8 cellular contexts compared by ENCODE assay signal in genomic region chr15:66497502-66498455, GRCh38. TPM values are rescaled to one million over a fixed set of nuclear protein-coding genes. Genes with fewer than 3 reads are reported as not detected.
A peak's percentile ranks its signal among the peaks of the same experiment; 100 is the strongest.
DNase-seq lines count a peak whose midpoint lies in the region; ATAC-seq and TF ChIP-seq lines count a peak whose summit lies in the region.

TSS of gene SNAPC5 (minus strand) at chr15:66497762. CDS start at chr15:66497731, 31 bp downstream.

- peaks cover 37% of the 10 kb centered on the region for H3K36me3 ChIP-seq in IMR-90 (ENCODE audit: control insufficient read depth, insufficient read depth, low read length)

- no TSS peak for BruUV-seq in IMR-90 (replicated peaks; lab: Mats Ljungman, UMichigan)

- H3K27ac ChIP-seq in IMR-90 (ENCODE audit: insufficient read depth, low read length) (peak within 1 kb of the TSS; percentile 78), epithelial cell of prostate (peak within 1 kb of the TSS; percentile 96)

- H4K5ac ChIP-seq in IMR-90 (ENCODE audit: low read depth, low read length): peak within 1 kb of the TSS; percentile 38

- peak within 1 kb of the TSS; percentile 69; the same call in 1 of the 2 replicates for H3K23ac ChIP-seq in IMR-90 (ENCODE audit: low read depth, low read length)

- H2BK20ac ChIP-seq in IMR-90 (ENCODE audit: low read depth, low read length): no peak within 1 kb of the TSS

- TF ChIP-seq RAD21 in IMR-90 (IDR thresholded peaks at IDR 0.05; ENCODE audit: low read length): peak; percentile 57

- peak within 1 kb of the TSS; percentile 78 for H3K4me3 ChIP-seq in IMR-90 (ENCODE audit: insufficient read depth, low read depth, low read length)

- H2BK5ac ChIP-seq in IMR-90 (ENCODE audit: low read depth, low read length, poor library complexity, severe bottlenecking): peak within 1 kb of the TSS; percentile 39

- H3K79me1 ChIP-seq in IMR-90 (ENCODE audit: low read depth in 1 of 2, low read length in 2 of 2): peaks cover 15 to 31% of the 10 kb centered on the region in 2 experiments

- ATAC-seq in GM21526 (IDR thresholded peaks at IDR 0.05; ENCODE audit: low FRiP score, unreplicated experiment) (peak; percentile 73), IMR-90 (ENCODE audit: low read depth) (peak; percentile 93)

- H3K4me2 ChIP-seq in IMR-90 (ENCODE audit: low read depth, low read length): peak within 1 kb of the TSS; percentile 81

- H2BK15ac ChIP-seq in IMR-90 (ENCODE audit: low read depth, low read length): no peak within 1 kb of the TSS

- dilution Hi-C loops in IMR-90 (cut with HindIII; ENCODE audit: low sequenced_read_pairs, unreplicated experiment): no loop called here

- peak within 1 kb of the TSS; percentile 83 for H3K9ac ChIP-seq in IMR-90 (ENCODE audit: low read depth, low read length)

- H3K18ac ChIP-seq in IMR-90 (ENCODE audit: low read depth, low read length): no peak within 1 kb of the TSS

- in situ Hi-C loops in IMR-90 (cut with MboI; ENCODE audit: low sequenced_read_pairs): loop anchor here (25.0 kb wide), 1 partner anchor 585 kb away; no protein-coding TSS in a partner anchor

- H3K14ac ChIP-seq in IMR-90 (replicated peaks; ENCODE audit: low read depth, low read length): peak within 1 kb of the TSS; percentile 85

- H2AFZ ChIP-seq in IMR-90 (replicated peaks; ENCODE audit: low read length, poor library complexity): peak within 1 kb of the TSS; percentile 93

- WGBS in IMR-90 (ENCODE audit: extremely low coverage in 2 of 2, insufficient read length in 1 of 2), 2 experiments: 14% methylated on average over 23 of the region's 43 CpGs; no CpG with 5 or more reads in 1 of the 2 experiments

- H4K20me1 ChIP-seq in IMR-90 (ENCODE audit: insufficient read depth, low read length): peaks cover 42% of the 10 kb centered on the region

- H2AK5ac ChIP-seq in IMR-90 (ENCODE audit: low read depth, low read length): peak within 1 kb of the TSS; percentile 77

- H3K56ac ChIP-seq in IMR-90 (ENCODE audit: extremely low read depth, insufficient read depth, low read length): peak within 1 kb of the TSS; percentile 83

- peak within 1 kb of the TSS; percentile 83 to 99 for H4K8ac ChIP-seq in IMR-90 (ENCODE audit: low read depth in 2 of 2, low read length in 2 of 2)

- no peaks in the 10 kb centered on the region for H3K27me3 ChIP-seq in IMR-90 (ENCODE audit: control insufficient read depth, insufficient read depth, low read length)

- H4K91ac ChIP-seq in IMR-90 (ENCODE audit: insufficient read depth, low read depth, low read length): peak within 1 kb of the TSS; percentile 63

- peak within 1 kb of the TSS; percentile 78 for H3K4ac ChIP-seq in IMR-90 (ENCODE audit: low read depth, low read length)

- no peaks in the 10 kb centered on the region for H3K4me1 ChIP-seq in IMR-90 (ENCODE audit: control insufficient read depth, insufficient read depth, low read length)

- no peaks in the 10 kb centered on the region for H3K9me3 ChIP-seq in IMR-90 (ENCODE audit: control insufficient read depth, insufficient read depth, low read length)

- H3K9me1 ChIP-seq in IMR-90 (ENCODE audit: insufficient read depth, low read length): no peaks in the 10 kb centered on the region

- H2AK9ac ChIP-seq in IMR-90 (replicated peaks; ENCODE audit: low read depth, low read length, poor library complexity): peak within 1 kb of the TSS; percentile 98

- no peak within 1 kb of the TSS for H2BK120ac ChIP-seq in IMR-90 (ENCODE audit: low read depth, low read length)

- TF ChIP-seq POLR2A in IMR-90 (IDR thresholded peaks at IDR 0.05; ENCODE audit: low read depth, low read length): peak; percentile 71

- CTCF ChIA-PET in IMR-90 (lab: Yijun Ruan, JAX): interaction anchor here (0.6 to 2.5 kb wide), 8 partner anchors 12 to 119 kb away, joined by 3 to 10 read pairs (median 3); partner anchors contain the start of gene MAP2K1

- intact Hi-C loops in IMR-90 (cut with micrococcal nuclease): loop anchor here (1.0 to 5.0 kb wide), 3 partner anchors 111 to 245 kb away; partner anchors contain the start of genes MAP2K1, MEGF11 and TIPIN

- POLR2A ChIA-PET in IMR-90 (lab: Charles Lee; ENCODE audit: unreplicated experiment): no interaction called here

- DNase-seq in DMS114 treated with DMSO at 0.1 percent for 48 hours (lab: John Stamatoyannopoulos, UW; ENCODE audit: unreplicated experiment) (peak; percentile 94), IMR-90 (peak; percentile 91), OCI-M2 (lab: John Stamatoyannopoulos, UW; ENCODE audit: unreplicated experiment) (peak; percentile 75), activated T-cell treated with anti-CD3 and anti-CD28 coated beads for 4 hours (peak; percentile 97), epithelial cell of prostate (ENCODE audit: low read depth, low spot score) (peak; percentile 71), mucosa of gallbladder (ENCODE audit: low spot score) (peak; percentile 96)
- peak; percentile 99 for DNase-seq in stimulated activated CD8-positive, alpha-beta memory T cell treated with anti-CD3 and anti-CD28 coated beads, Interleukin-4, amount 100 ng/mL, for 48 hours

- TF ChIP-seq CTCF in IMR-90 (conservative IDR thresholded peaks at IDR 0.05; ENCODE audit: low read depth, low read length): peak; percentile 90

TF ChIP-seq in IMR-90, 13 proteins besides CTCF, POLR2A, EP300 and RAD21:
- no peak for TF ChIP-seq RCOR1 (IDR thresholded peaks at IDR 0.05; ENCODE audit: insufficient replicate concordance, low read length)
- peak; percentile 72; the same call in 1 of the 2 replicates for TF ChIP-seq CEBPB (IDR thresholded peaks at IDR 0.05; ENCODE audit: low read depth, low read length)
- TF ChIP-seq CHD1 (IDR thresholded peaks at IDR 0.05; ENCODE audit: low read depth, low read length): no peak
- peak; percentile 99 for TF ChIP-seq MXI1 (IDR thresholded peaks at IDR 0.05; ENCODE audit: borderline replicate concordance, low read depth, low read length)
- TF ChIP-seq MAZ (IDR thresholded peaks at IDR 0.05; ENCODE audit: borderline replicate concordance, low read depth, low read length): peak; percentile 87
- TF ChIP-seq USF2 (IDR thresholded peaks at IDR 0.05; ENCODE audit: low read depth, low read length): no peak; the same call in 1 of the 2 replicates
- no peak for TF ChIP-seq FOS (IDR thresholded peaks at IDR 0.05; ENCODE audit: low read depth, low read length)
- 0 out of 2 replicates have a peak, but pooled peaks have one; percentile 14 for TF ChIP-seq RFX5 (IDR thresholded peaks at IDR 0.05; ENCODE audit: low read depth, low read length)
- TF ChIP-seq NFE2L2 (IDR thresholded peaks at IDR 0.05; ENCODE audit: low read depth, low read length): no peak
- TF ChIP-seq BHLHE40 (IDR thresholded peaks at IDR 0.05; ENCODE audit: low read depth, low read length): no peak
- TF ChIP-seq MAFK (IDR thresholded peaks at IDR 0.05; ENCODE audit: low read depth, low read length): no peak
- TF ChIP-seq, protein P1, sequence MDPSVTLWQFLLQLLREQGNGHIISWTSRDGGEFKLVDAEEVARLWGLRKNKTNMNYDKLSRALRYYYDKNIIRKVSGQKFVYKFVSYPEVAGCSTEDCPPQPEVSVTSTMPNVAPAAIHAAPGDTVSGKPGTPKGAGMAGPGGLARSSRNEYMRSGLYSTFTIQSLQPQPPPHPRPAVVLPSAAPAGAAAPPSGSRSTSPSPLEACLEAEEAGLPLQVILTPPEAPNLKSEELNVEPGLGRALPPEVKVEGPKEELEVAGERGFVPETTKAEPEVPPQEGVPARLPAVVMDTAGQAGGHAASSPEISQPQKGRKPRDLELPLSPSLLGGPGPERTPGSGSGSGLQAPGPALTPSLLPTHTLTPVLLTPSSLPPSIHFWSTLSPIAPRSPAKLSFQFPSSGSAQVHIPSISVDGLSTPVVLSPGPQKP (IDR thresholded peaks at IDR 0.05; ENCODE audit: borderline replicate concordance, low read depth, low read length): no peak
- peak; percentile 52; the same call in 1 of the 2 replicates for TF ChIP-seq SMC3 (IDR thresholded peaks at IDR 0.05; ENCODE audit: low read depth, low read length)

RNA-seq across cellular contexts. Expression of gene SNAPC5, which starts in this region (rescaled TPM):
- total RNA-seq in IMR-90 (2012; rRNA removed): 26.3 and 40.8 TPM in 2 replicates
- 25.4 and 25.9 TPM in 2 replicates for polyA plus RNA-seq in IMR-90 (2012; rRNA removed)
- polyA plus RNA-seq in IMR-90 (2012; cell fraction: cytosol; rRNA removed): 7.4 and 12.4 TPM in 2 replicates
- polyA plus RNA-seq in IMR-90 (2012; cell fraction: nucleus; rRNA removed; ENCODE audit: low replicate concordance): 1.7 and 10.6 TPM in 2 replicates
- 22.2 TPM for total RNA-seq in mucosa of gallbladder

Comparison
In these comparisons a context has a peak if more than half of its experiments do, and no peak if none do; other contexts are left out.
1. Peak in every context shown above with its lines: DNase-seq, ATAC-seq, H3K4me3 ChIP-seq and H3K27ac ChIP-seq.